In the genomic region with DNA sequence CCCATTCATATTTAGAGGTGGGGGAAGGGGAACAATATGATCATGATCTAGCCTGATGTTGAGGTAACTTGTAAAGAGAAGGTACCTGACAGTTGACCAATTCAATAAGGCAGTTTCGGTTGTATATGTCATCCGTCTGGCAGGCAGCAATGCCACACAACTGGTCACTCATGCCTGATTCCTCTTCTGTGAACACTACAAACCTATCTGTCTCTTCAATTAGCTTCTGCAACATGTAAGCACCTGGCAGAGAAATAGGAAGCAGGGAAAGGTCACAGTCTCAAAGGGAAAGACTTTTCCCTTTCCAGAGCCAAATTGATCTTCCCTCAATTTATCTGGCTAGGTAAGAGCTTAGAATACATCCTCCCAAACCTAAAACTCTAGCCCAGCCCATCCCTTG, we compare ENCODE assay signal across 22 cellular contexts.
"Had no signal": no experiment of that assay in that cellular context is flagged by ENCODE, and none has a peak within 500 bp of the region (broad histone marks: within the 10 kb centered on the region; RNA-seq: fewer than 3 reads in every experiment).

No MANE protein-coding gene starts in this region.

- H3K9me3 ChIP-seq: adrenal gland, Peyer's patch had no signal

- H3K4me1 Mint-ChIP-seq: activated naive CD8-positive, alpha-beta T cell treated with anti-CD3 and anti-CD28 coated beads, Interleukin-2, amount 10 ng/mL, durations not matched to agents 7 days and 5 days had no signal

- H3K9me3 Mint-ChIP-seq: activated CD4-positive, alpha-beta memory T cell treated with anti-CD3 and anti-CD28 coated beads, Interleukin-2, amount 10 ng/mL, durations not matched to agents 7 days and 5 days; activated naive CD8-positive, alpha-beta T cell treated with anti-CD3 and anti-CD28 coated beads, Interleukin-2, amount 10 ng/mL, durations not matched to agents 7 days and 5 days; IgD-negative memory B cell had no signal

- H3K4me1 ChIP-seq: adrenal gland, Peyer's patch had no signal

- H3K27ac Mint-ChIP-seq: activated CD4-positive, alpha-beta memory T cell treated with anti-CD3 and anti-CD28 coated beads, Interleukin-2, amount 10 ng/mL, durations not matched to agents 7 days and 5 days; activated naive CD8-positive, alpha-beta T cell treated with anti-CD3 and anti-CD28 coated beads, Interleukin-2, amount 10 ng/mL, durations not matched to agents 7 days and 5 days; IgD-negative memory B cell had no signal

- DNase-seq: activated CD4-positive, alpha-beta memory T cell treated with anti-CD3 and anti-CD28 coated beads, Interleukin-2, amount 10 ng/mL, durations not matched to agents 7 days and 5 days; activated CD4-positive, alpha-beta T cell treated with anti-CD3 and anti-CD28 coated beads, Interleukin-2, amount 50 U/mL, for 1 hour; activated CD4-positive, CD25-positive, alpha-beta regulatory T cell; activated naive CD4-positive, alpha-beta T cell treated with anti-CD3 and anti-CD28 coated beads, Interleukin-2, amount 50 U/mL, for 16 hours; activated naive CD8-positive, alpha-beta T cell treated with anti-CD3 and anti-CD28 coated beads, Interleukin-2, amount 10 ng/mL, durations not matched to agents 7 days and 5 days; activated T-cell treated with anti-CD3 and anti-CD28 coated beads for 4 hours; caudate nucleus; KG1; NCI-H1092; NCI-H1417; NCI-H1694 treated with DMSO at 0.1 percent for 48 hours; NCI-H2029 treated with DMSO at 0.1 percent for 48 hours; NCI-H345; NCI-H510A; NCI-H69; NK-92 treated with Interleukin-12 subunit alpha and Interleukin-12 subunit beta, amount 100 ng/mL, for 24 hours; Peyer's patch; SHP77 treated with DMSO at 0.1 percent for 48 hours had no signal

- H3K27me3 ChIP-seq: adrenal gland, Peyer's patch had no signal

- H3K4me3 ChIP-seq: adrenal gland, Peyer's patch had no signal

- H3K27ac ChIP-seq: Peyer's patch, RWPE1, VCaP had no signal

- H3K4me3 Mint-ChIP-seq: activated CD4-positive, alpha-beta memory T cell treated with anti-CD3 and anti-CD28 coated beads, Interleukin-2, amount 10 ng/mL, durations not matched to agents 7 days and 5 days; activated naive CD8-positive, alpha-beta T cell treated with anti-CD3 and anti-CD28 coated beads, Interleukin-2, amount 10 ng/mL, durations not matched to agents 7 days and 5 days; IgD-negative memory B cell had no signal

- H3K27me3 Mint-ChIP-seq: activated CD4-positive, alpha-beta memory T cell treated with anti-CD3 and anti-CD28 coated beads, Interleukin-2, amount 10 ng/mL, durations not matched to agents 7 days and 5 days; activated naive CD8-positive, alpha-beta T cell treated with anti-CD3 and anti-CD28 coated beads, Interleukin-2, amount 10 ng/mL, durations not matched to agents 7 days and 5 days; IgD-negative memory B cell had no signal
